ENCODE assay signal across 9 cellular contexts in the genomic region with DNA sequence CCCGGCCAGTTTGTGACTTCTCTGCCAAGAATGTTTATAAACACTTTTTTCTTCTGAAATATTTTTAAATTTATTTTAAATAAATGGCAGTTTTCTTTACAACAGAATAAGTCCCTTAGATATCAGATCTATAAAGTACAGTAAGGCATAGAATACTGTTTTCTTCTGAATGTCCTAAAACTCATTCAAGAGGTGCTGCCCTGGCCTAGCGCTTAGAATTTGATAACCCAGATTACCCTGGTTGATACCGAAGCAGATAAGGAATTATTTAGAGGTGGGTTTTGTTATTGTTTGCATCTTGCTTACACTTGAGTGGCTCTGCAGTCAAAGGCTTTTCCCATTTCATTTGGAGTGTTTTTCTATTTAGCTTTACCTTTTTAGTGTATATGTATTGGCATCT. TPM values are rescaled to one million over a fixed set of nuclear protein-coding genes. Genes with fewer than 3 reads are reported as not detected.
DNase-seq lines count a peak whose midpoint lies in the region; ATAC-seq and TF ChIP-seq lines count a peak whose summit lies in the region.
"Had no signal": no experiment of that assay in that cellular context is flagged by ENCODE, and none has a peak within 500 bp of the region (broad histone marks: within the 10 kb centered on the region; RNA-seq: fewer than 3 reads in every experiment).

No MANE protein-coding gene starts in this region.

- peak overlapping the region in 2 of 5 experiments; percentile 70 to 73 for H3K27ac Mint-ChIP-seq in brain

- H3K4me3 Mint-ChIP-seq in brain: peak overlapping the region; percentile 90 to 100 (median 92)

- ATAC-seq in HG02973 (IDR thresholded peaks at IDR 0.05; ENCODE audit: unreplicated experiment) (no peak), aorta (ENCODE audit: low FRiP score) (no peak)

- WGBS in aorta, 2 donors: 65 to 67% methylated on average over 3 of the region's 3 CpGs

- H2AFZ ChIP-seq in ACC112 (ENCODE audit: low read length, unreplicated experiment): no peak overlapping the region

- H3K27me3 Mint-ChIP-seq in brain: peaks cover 8% of the 10 kb centered on the region

- H3K36me3 ChIP-seq in ACC112 (ENCODE audit: insufficient read depth, low read length) (peaks cover 7% of the 10 kb centered on the region; the same call in 1 of the 2 replicates), HUES48 (ENCODE audit: control insufficient read depth, insufficient read depth, low read length) (peaks cover 48% of the 10 kb centered on the region), aorta (ENCODE audit: control insufficient read depth in 1 of 2, insufficient read depth in 2 of 2, low read length in 1 of 2) (peaks cover 2 to 3% of the 10 kb centered on the region in 2 donors)

- H3K27ac ChIP-seq in ACC112 (ENCODE audit: low read depth, low read length): no peak overlapping the region
- no peak overlapping the region for H3K27ac ChIP-seq in HUES48 (ENCODE audit: low read depth, low read length)
- no peak overlapping the region for H3K27ac ChIP-seq in aorta (ENCODE audit: low read depth in 1 of 2, low read length in 2 of 2)

- peaks cover 10% of the 10 kb centered on the region for H3K36me3 Mint-ChIP-seq in brain

- H3K4me1 Mint-ChIP-seq in brain: peaks cover 40% of the 10 kb centered on the region

- H3K4me1 ChIP-seq in ACC112 (ENCODE audit: control insufficient read depth, insufficient read depth, low read length, unreplicated experiment) (peaks cover 13% of the 10 kb centered on the region), HUES48 (ENCODE audit: control insufficient read depth, insufficient read depth, low read length) (peaks cover 21% of the 10 kb centered on the region), mononuclear cell (ENCODE audit: insufficient read depth, low read length) (peaks cover 40% of the 10 kb centered on the region), aorta (ENCODE audit: control insufficient read depth in 1 of 2, insufficient read depth in 2 of 2, low read length in 2 of 2) (peaks cover 0 to 5% of the 10 kb centered on the region in 2 donors)

- intact Hi-C loops in aorta (cut with DNase I): loop anchor here in 1 of 2 donors (5.0 to 10.0 kb wide), 2 partner anchors 78 to 330 kb away; partner anchors contain the start of gene GLB1L2

- DNase-seq in NCI-H1417 treated with DMSO at 0.1 percent for 48 hours (lab: John Stamatoyannopoulos, UW) (no peak), GDM1 (lab: John Stamatoyannopoulos, UW) (no peak), aorta (no peak)
- DNase-seq: anterior cingulate cortex had no signal

- peak overlapping the region; percentile 82 for H3K4me3 ChIP-seq in ACC112 (ENCODE audit: low read depth, low read length)
- peak overlapping the region; percentile 87 for H3K4me3 ChIP-seq in HUES48 (ENCODE audit: low read depth, low read length)
- peak overlapping the region; percentile 73 for H3K4me3 ChIP-seq in mononuclear cell (ENCODE audit: low read length)
- peak overlapping the region in 1 of 2 donors; percentile 62 for H3K4me3 ChIP-seq in aorta (ENCODE audit: low read length in 2 of 2)

- H3K9me3 ChIP-seq in HUES48 (ENCODE audit: control insufficient read depth, insufficient read depth, low read length): no peaks in the 10 kb centered on the region
- H3K9me3 ChIP-seq in mononuclear cell (ENCODE audit: low read depth, low read length): no peaks in the 10 kb centered on the region
- H3K9me3 ChIP-seq in aorta (ENCODE audit: control insufficient read depth, low read length): no peaks in the 10 kb centered on the region

- peaks cover 17% of the 10 kb centered on the region for H3K79me2 ChIP-seq in ACC112 (ENCODE audit: control insufficient read depth, insufficient read depth, low read length, unreplicated experiment)

- no peak for TF ChIP-seq CTCF in brain (conservative IDR thresholded peaks at IDR 0.05)

- H3K9ac ChIP-seq in HUES48 (ENCODE audit: low read depth, low read length): no peak overlapping the region

- H3K27me3 ChIP-seq in ACC112 (ENCODE audit: insufficient read depth, low read length) (no peaks in the 10 kb centered on the region), HUES48 (ENCODE audit: control insufficient read depth, insufficient read depth, low read length) (no peaks in the 10 kb centered on the region), mononuclear cell (ENCODE audit: insufficient read depth, low read length) (no peaks in the 10 kb centered on the region), aorta (ENCODE audit: control insufficient read depth in 1 of 2, insufficient read depth in 2 of 2, low read length in 1 of 2) (no peaks in the 10 kb centered on the region)

- H3K9me3 Mint-ChIP-seq in brain: no peaks in the 10 kb centered on the region

RNA-seq across cellular contexts. Expression of gene ACAD8, which starts 1.1 kb away (rescaled TPM):
- polyA plus RNA-seq in brain (ENCODE audit: insufficient read depth, low read depth, low replicate concordance) (16.6 TPM), aorta (10 to 100 TPM in 1 of 2 donors, 1 to 10 TPM in 1; 7.8 to 22.5 TPM)
- total RNA-seq in mononuclear cell (10.0 TPM), aorta (10 to 100 TPM; 16.7 to 25.3 TPM)

RNA-seq across cellular contexts. Expression of gene THYN1, which starts 1.3 kb away (rescaled TPM):
- polyA plus RNA-seq in brain (ENCODE audit: insufficient read depth, low read depth, low replicate concordance) (97.6 TPM), aorta (10 to 100 TPM; 45.1 to 64.4 TPM)
- total RNA-seq in mononuclear cell (22.5 TPM), aorta (10 to 100 TPM; 28.3 to 33.9 TPM)

RNA-seq across cellular contexts. Expression of gene GLB1L3, which starts 21.7 kb away (rescaled TPM):
- 8.0 TPM for polyA plus RNA-seq in brain (ENCODE audit: insufficient read depth, low read depth, low replicate concordance)
- 0.52 TPM for total RNA-seq in mononuclear cell
- total RNA-seq in aorta: not detected
- polyA plus RNA-seq in aorta: not detected

RNA-seq across cellular contexts. Expression of gene VPS26B, which starts 30.0 kb away (rescaled TPM):
- 102 TPM for polyA plus RNA-seq in brain (ENCODE audit: insufficient read depth, low read depth, low replicate concordance)
- 36.5 TPM for total RNA-seq in mononuclear cell
- 10 to 100 TPM; 27.6 to 42.9 TPM for total RNA-seq in aorta
- polyA plus RNA-seq in aorta: 10 to 100 TPM; 17.9 to 36.3 TPM

RNA-seq across cellular contexts. Expression of gene NCAPD3, which starts 30.7 kb away (rescaled TPM):
- polyA plus RNA-seq in brain (ENCODE audit: insufficient read depth, low read depth, low replicate concordance) (44.1 TPM), aorta (10 to 100 TPM in 1 of 2 donors, 1 to 10 TPM in 1; 3.9 to 11.7 TPM)
- total RNA-seq in mononuclear cell (17.0 TPM), aorta (10 to 100 TPM in 1 of 2 donors, 1 to 10 TPM in 1; 8.3 to 14.0 TPM)
